ENCODE assay signal across 1 cellular context in genomic region chr1:33433509-33434362, GRCh38.
TF ChIP-seq lines count a peak whose summit lies in the region.

No MANE protein-coding gene starts in this region.

TF ChIP-seq in HepG2, 621 proteins besides CTCF, POLR2A, EP300 and RAD21 (continued from another document and continues in another):
- TF ChIP-seq PATZ1 (CRISPR knock-in tag; IDR thresholded peaks at IDR 0.05) = peak; percentile 70
- TF ChIP-seq RARA (CRISPR knock-in tag; IDR thresholded peaks at IDR 0.05) = peak; percentile 87
- peak; percentile 90 for TF ChIP-seq JUND (CRISPR knock-in tag; IDR thresholded peaks at IDR 0.05)
- 0 out of 2 replicates have a peak, but pooled peaks have one; percentile 28 for TF ChIP-seq ZNF816 (CRISPR knock-in tag; IDR thresholded peaks at IDR 0.05; ENCODE audit: borderline replicate concordance)
- peak; percentile 53; the same call in 1 of the 2 replicates for TF ChIP-seq CREB1 (IDR thresholded peaks at IDR 0.05)
- TF ChIP-seq CREB1 (CRISPR knock-in tag; IDR thresholded peaks at IDR 0.05) = peak; percentile 67
- 0 out of 2 replicates have a peak, but pooled peaks have one; percentile 61 for TF ChIP-seq ARID5B (CRISPR knock-in tag; IDR thresholded peaks at IDR 0.05)
- 0 out of 2 replicates have a peak, but pooled peaks have one; percentile 55 for TF ChIP-seq RERE (CRISPR knock-in tag; IDR thresholded peaks at IDR 0.05; ENCODE audit: low read depth)
- TF ChIP-seq FOXA1 (IDR thresholded peaks at IDR 0.05) = no peak
- peak; percentile 40; the same call in 1 of the 2 replicates for TF ChIP-seq FOXA1 (CRISPR knock-in tag; IDR thresholded peaks at IDR 0.05)
- TF ChIP-seq SOX13 (IDR thresholded peaks at IDR 0.05) = no peak
- peak in 1 of 2 experiments; percentile 27; a peak in 1 of 4 replicates for TF ChIP-seq SOX13 (CRISPR knock-in tag; conservative IDR thresholded peaks at IDR 0.05 in 1 of 2, IDR thresholded peaks at IDR 0.05 in 1 of 2)
- TF ChIP-seq LCORL (IDR thresholded peaks at IDR 0.05) = no peak
- peak; percentile 73; the same call in 1 of the 2 replicates for TF ChIP-seq LCORL (CRISPR knock-in tag; IDR thresholded peaks at IDR 0.05)
- TF ChIP-seq NR2F1 (CRISPR knock-in tag; IDR thresholded peaks at IDR 0.05) = peak; percentile 91 to 94
- 0 out of 2 replicates have a peak, but pooled peaks have one; percentile 50 for TF ChIP-seq DPF2 (CRISPR knock-in tag; IDR thresholded peaks at IDR 0.05; ENCODE audit: borderline replicate concordance, low read depth)
- peak; percentile 93 for TF ChIP-seq ZNF646 (CRISPR knock-in tag; IDR thresholded peaks at IDR 0.05)
- TF ChIP-seq HOMEZ (CRISPR knock-in tag; IDR thresholded peaks at IDR 0.05; ENCODE audit: low read depth) = peak; percentile 37; the same call in 1 of the 2 replicates
- TF ChIP-seq AHDC1 (CRISPR knock-in tag; IDR thresholded peaks at IDR 0.05; ENCODE audit: borderline replicate concordance) = 0 out of 2 replicates have a peak, but pooled peaks have one; percentile 46
- peak; percentile 70 for TF ChIP-seq GATAD2A (CRISPR knock-in tag; IDR thresholded peaks at IDR 0.05)
- TF ChIP-seq CEBPB (IDR thresholded peaks at IDR 0.05; ENCODE audit: borderline replicate concordance, low read depth, low read length) = peak; percentile 87
- no peak for TF ChIP-seq HNRNPK (IDR thresholded peaks at IDR 0.05; ENCODE audit: low read depth, low read length, poor library complexity, severe bottlenecking)
- peak; percentile 87 for TF ChIP-seq NR2F6 (IDR thresholded peaks at IDR 0.05)
- peak; percentile 90 for TF ChIP-seq NR2F6 (CRISPR knock-in tag; IDR thresholded peaks at IDR 0.05)
- TF ChIP-seq ATF4 (CRISPR knock-in tag; IDR thresholded peaks at IDR 0.05) = peak in 1 of 2 experiments; percentile 63; a peak in 1 of 4 replicates
